ENCODE assay signal across 8 cellular contexts in genomic region chr6:43702522-43703440, GRCh38. TPM values are rescaled to one million over a fixed set of nuclear protein-coding genes. Genes with fewer than 3 reads are reported as not detected.
DNase-seq lines count a peak whose midpoint lies in the region; ATAC-seq and TF ChIP-seq lines count a peak whose summit lies in the region.

No MANE protein-coding gene starts in this region.

- peak; percentile 97 for ATAC-seq in left ventricle myocardium superior
- ATAC-seq in HG03571 (IDR thresholded peaks at IDR 0.05; ENCODE audit: unreplicated experiment): no peak

- H3K27me3 ChIP-seq in AG04450 (ENCODE audit: control insufficient read depth, insufficient read depth, low read length) (no peaks in the 10 kb centered on the region), prostate gland (replicated peaks; ENCODE audit: insufficient read depth) (no peaks in the 10 kb centered on the region)

- in situ Hi-C loops in GM13977 (cut with MboI; ENCODE audit: low pct_unique_long_range_greater_than_20kb, low sequenced_read_pairs, unreplicated experiment): no loop called here

- intact Hi-C loops in left ventricle myocardium superior (cut with micrococcal nuclease): no loop called here
- intact Hi-C loops in prostate gland (cut with DNase I): no loop called here

- no peaks in the 10 kb centered on the region for H3K9me3 ChIP-seq in AG04450 (ENCODE audit: control insufficient read depth, insufficient read depth, low read length)
- H3K9me3 ChIP-seq in prostate gland: no peaks in the 10 kb centered on the region

- TF ChIP-seq CTCF in AG04450 (IDR thresholded peaks at IDR 0.05; ENCODE audit: low read depth, low read length) (no peak), GM13977 (IDR thresholded peaks at IDR 0.05; ENCODE audit: extremely low read depth, insufficient read depth, missing control alignments) (no peak), prostate gland (IDR thresholded peaks at IDR 0.05) (no peak)

- H3K4me1 ChIP-seq in prostate gland (replicated peaks): peaks cover 13% of the 10 kb centered on the region

- CTCF ChIA-PET in AG04450 (lab: Charles Lee): interaction anchor here (0.6 to 1.6 kb wide), 2 partner anchors 10 to 66 kb away, joined by 3 to 6 read pairs; no protein-coding TSS in a partner anchor

- no peaks in the 10 kb centered on the region for H3K36me3 ChIP-seq in prostate gland

- 29 to 32% (median 29%) methylated on average over 15 of the region's 15 CpGs for WGBS in adipose tissue, 3 donors
- 50% methylated on average over 15 of the region's 15 CpGs for WGBS in prostate gland

- POLR2A ChIA-PET in AG04450 (lab: Yijun Ruan, JAX): interaction anchor here (1.0 kb wide), 1 partner anchor 22 kb away, joined by 3 read pairs; no protein-coding TSS in a partner anchor

- TF ChIP-seq POLR2A in prostate gland (IDR thresholded peaks at IDR 0.05): peak; percentile 56

- H3K4me3 ChIP-seq in AG04450 (ENCODE audit: low read depth, low read length) (no peak overlapping the region), prostate gland (no peak overlapping the region)

- DNase-seq in AG04450 (ENCODE audit: low read depth, low spot score) (peak; percentile 61), GM13977 (ENCODE audit: low spot score) (peak; percentile 34), NCI-H146 (lab: John Stamatoyannopoulos, UW) (peak; percentile 100), left ventricle myocardium superior (peak; percentile 94), prostate gland (ENCODE audit: low spot score) (no peak)
- no peak for DNase-seq in activated CD8-positive, alpha-beta memory T cell treated with anti-CD3 and anti-CD28 coated beads for 24 hours

- H3K27ac ChIP-seq in AG04450 (ENCODE audit: low read depth, low read length) (peak overlapping the region; percentile 80), adipose tissue (ENCODE audit: low read depth, low read length) (peak overlapping the region; percentile 36), prostate gland (peak overlapping the region; percentile 8 to 39)

RNA-seq across cellular contexts. Expression of gene MRPS18A, which starts 15.2 kb away (rescaled TPM):
- polyA plus RNA-seq in AG04450 (2011; rRNA removed) (41.0 and 59.7 TPM in 2 replicates), adipose tissue (10 to 100 TPM; 36.0 to 82.0 (median 51.8) TPM)
- 43.1 and 62.5 TPM in 2 replicates for polyA minus RNA-seq in AG04450 (2011; rRNA and poly(A)+ RNA removed)
- total RNA-seq in left ventricle myocardium superior (46.0 TPM), prostate gland (10 to 100 TPM; 56.6 to 56.9 TPM)

RNA-seq across cellular contexts. Expression of gene RSPH9, which starts 57.9 kb away (rescaled TPM):
- polyA plus RNA-seq in AG04450 (2011; rRNA removed) (0.37 and 0.51 TPM in 2 replicates), adipose tissue (under 1 TPM; 0.21 to 0.52 (median 0.22) TPM)
- polyA minus RNA-seq in AG04450 (2011; rRNA and poly(A)+ RNA removed): 0.14 and 0.17 TPM in 2 replicates
- total RNA-seq in left ventricle myocardium superior (0.15 TPM), prostate gland (1 to 10 TPM in 1 of 2 donors, under 1 TPM in 1; 0.23 to 1.9 TPM)

Comparison
In these comparisons a context has a peak if more than half of its experiments do, and no peak if none do; other contexts are left out.
1. DNase-seq: peak in AG04450 (single experiment), GM13977 (single experiment), NCI-H146 (single experiment) and left ventricle myocardium superior (single experiment); none in prostate gland (single experiment) and activated CD8-positive, alpha-beta memory T cell treated with anti-CD3 and anti-CD28 coated beads for 24 hours (single experiment).
2. H3K27ac ChIP-seq: peak in every context shown above with its lines; median percentile 80 in AG04450; 36 in adipose tissue; 24 in prostate gland.